ENCODE assay signal across 1 cellular context in the genomic region with DNA sequence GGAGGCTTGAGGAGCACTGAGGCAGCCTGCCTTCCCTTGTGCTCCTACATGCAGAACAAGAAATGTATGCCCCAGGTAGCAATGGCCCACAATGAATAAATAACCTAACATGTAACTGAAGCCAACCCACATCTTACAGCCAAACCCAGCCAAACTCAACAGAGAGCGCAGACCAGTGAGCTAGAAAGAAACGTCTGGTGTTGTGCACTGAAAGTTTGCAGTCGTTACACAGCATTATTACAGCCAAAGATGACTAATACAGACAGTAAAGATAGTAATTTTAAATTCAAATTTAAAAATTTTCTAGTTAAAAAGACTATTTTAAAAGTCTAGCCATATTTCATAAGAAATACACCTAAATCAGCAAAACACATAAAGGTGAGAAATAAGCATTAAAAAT.
TF ChIP-seq lines count a peak whose summit lies in the region.

No MANE protein-coding gene starts in this region.

TF ChIP-seq in GM12878, 131 proteins besides CTCF, POLR2A, EP300 and RAD21:
- TF ChIP-seq ZNF274 (IDR thresholded peaks at IDR 0.05; ENCODE audit: insufficient read depth, insufficient read length) = no peak
- no peak for TF ChIP-seq ZZZ3 (IDR thresholded peaks at IDR 0.05; ENCODE audit: control insufficient read depth, insufficient read length, low read depth)
- TF ChIP-seq CBX3 (IDR thresholded peaks at IDR 0.05; ENCODE audit: borderline replicate concordance, low read depth) = no peak
- TF ChIP-seq SMAD1 (IDR thresholded peaks at IDR 0.05; ENCODE audit: low read depth, partially characterized antibody) = no peak
- no peak for TF ChIP-seq MTA3 (IDR thresholded peaks at IDR 0.05; ENCODE audit: borderline replicate concordance, low read length)
- TF ChIP-seq MYC (IDR thresholded peaks at IDR 0.05; ENCODE audit: insufficient read depth, insufficient read length, insufficient replicate concordance, low read length, severe bottlenecking) = no peak
- no peak for TF ChIP-seq RCOR1 (conservative IDR thresholded peaks at IDR 0.05; ENCODE audit: low read depth, low read length)
- TF ChIP-seq FOS (IDR thresholded peaks at IDR 0.05; ENCODE audit: borderline replicate concordance, extremely low read depth, insufficient read length) = no peak
- no peak for TF ChIP-seq ZSCAN29 (IDR thresholded peaks at IDR 0.05)
- no peak for TF ChIP-seq CHD1 (IDR thresholded peaks at IDR 0.05; ENCODE audit: low read depth, low read length)
- TF ChIP-seq RUNX3 (IDR thresholded peaks at IDR 0.05; ENCODE audit: low read length) = no peak
- no peak for TF ChIP-seq TCF3 (IDR thresholded peaks at IDR 0.05; ENCODE audit: borderline replicate concordance, insufficient read depth, low read depth, low read length)
- no peak for TF ChIP-seq ATF7 (IDR thresholded peaks at IDR 0.05; ENCODE audit: low read depth)
- TF ChIP-seq FOXK2 (IDR thresholded peaks at IDR 0.05) = no peak
- TF ChIP-seq, protein P1, sequence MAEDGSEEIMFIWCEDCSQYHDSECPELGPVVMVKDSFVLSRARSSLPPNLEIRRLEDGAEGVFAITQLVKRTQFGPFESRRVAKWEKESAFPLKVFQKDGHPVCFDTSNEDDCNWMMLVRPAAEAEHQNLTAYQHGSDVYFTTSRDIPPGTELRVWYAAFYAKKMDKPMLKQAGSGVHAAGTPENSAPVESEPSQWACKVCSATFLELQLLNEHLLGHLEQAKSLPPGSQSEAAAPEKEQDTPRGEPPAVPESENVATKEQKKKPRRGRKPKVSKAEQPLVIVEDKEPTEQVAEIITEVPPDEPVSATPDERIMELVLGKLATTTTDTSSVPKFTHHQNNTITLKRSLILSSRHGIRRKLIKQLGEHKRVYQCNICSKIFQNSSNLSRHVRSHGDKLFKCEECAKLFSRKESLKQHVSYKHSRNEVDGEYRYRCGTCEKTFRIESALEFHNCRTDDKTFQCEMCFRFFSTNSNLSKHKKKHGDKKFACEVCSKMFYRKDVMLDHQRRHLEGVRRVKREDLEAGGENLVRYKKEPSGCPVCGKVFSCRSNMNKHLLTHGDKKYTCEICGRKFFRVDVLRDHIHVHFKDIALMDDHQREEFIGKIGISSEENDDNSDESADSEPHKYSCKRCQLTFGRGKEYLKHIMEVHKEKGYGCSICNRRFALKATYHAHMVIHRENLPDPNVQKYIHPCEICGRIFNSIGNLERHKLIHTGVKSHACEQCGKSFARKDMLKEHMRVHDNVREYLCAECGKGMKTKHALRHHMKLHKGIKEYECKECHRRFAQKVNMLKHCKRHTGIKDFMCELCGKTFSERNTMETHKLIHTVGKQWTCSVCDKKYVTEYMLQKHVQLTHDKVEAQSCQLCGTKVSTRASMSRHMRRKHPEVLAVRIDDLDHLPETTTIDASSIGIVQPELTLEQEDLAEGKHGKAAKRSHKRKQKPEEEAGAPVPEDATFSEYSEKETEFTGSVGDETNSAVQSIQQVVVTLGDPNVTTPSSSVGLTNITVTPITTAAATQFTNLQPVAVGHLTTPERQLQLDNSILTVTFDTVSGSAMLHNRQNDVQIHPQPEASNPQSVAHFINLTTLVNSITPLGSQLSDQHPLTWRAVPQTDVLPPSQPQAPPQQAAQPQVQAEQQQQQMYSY (CRISPR knock-in tag; IDR thresholded peaks at IDR 0.05) = no peak
- no peak for TF ChIP-seq PAX5 (IDR thresholded peaks at IDR 0.05; ENCODE audit: borderline replicate concordance, low read depth, low read length)
- no peak for TF ChIP-seq ESRRA (IDR thresholded peaks at IDR 0.05; ENCODE audit: low read length)
